27 cellular contexts compared by ENCODE assay signal in genomic region chr12:54917001-54917488, GRCh38.
"Had no signal": no experiment of that assay in that cellular context is flagged by ENCODE, and none has a peak within 500 bp of the region (broad histone marks: within the 10 kb centered on the region; RNA-seq: fewer than 3 reads in every experiment).

No MANE protein-coding gene starts in this region.

- H3K79me2 ChIP-seq: parathyroid adenoma had no signal

- H2AFZ ChIP-seq: parathyroid adenoma had no signal

- ATAC-seq: foreskin keratinocyte, gastroesophageal sphincter, heart right ventricle, natural killer cell, right lobe of liver had no signal

- H3K4me2 ChIP-seq: smooth muscle cell had no signal

- H3K4me1 ChIP-seq: esophagus muscularis mucosa, foreskin keratinocyte, gastroesophageal sphincter, heart right ventricle, parathyroid adenoma, right lobe of liver, stomach, thyroid gland had no signal

- H3K9me3 ChIP-seq: esophagus muscularis mucosa, gastroesophageal sphincter, heart right ventricle, neutrophil, right lobe of liver, stomach, thyroid gland had no signal

- H3K27ac Mint-ChIP-seq: immature natural killer cell, memory B cell, natural killer cell, progenitor cell of endocrine pancreas had no signal

- H3K4me3 ChIP-seq: coronary artery, esophagus muscularis mucosa, gastroesophageal sphincter, heart right ventricle, lung, right lobe of liver, smooth muscle cell, stomach, thyroid gland had no signal

- H3K36me3 ChIP-seq: esophagus muscularis mucosa, gastroesophageal sphincter, heart right ventricle, neutrophil, right lobe of liver, stomach, thyroid gland had no signal

- H3K36me3 Mint-ChIP-seq: memory B cell, natural killer cell had no signal

- DNase-seq: dermis blood vessel endothelial cell; effector memory CD4-positive, alpha-beta T cell; foreskin keratinocyte; heart right ventricle; hippocampal formation; immature natural killer cell; islet precursor cell; kidney glomerular epithelial cell; natural killer cell; right lobe of liver; stimulated activated CD4-positive, alpha-beta T cell treated with anti-CD3 and anti-CD28 coated beads, Interleukin-12 subunit alpha, Interleukin-12 subunit beta, amount 100 ng/mL, for 4 hours; stimulated activated CD4-positive, alpha-beta T cell treated with anti-CD3 and anti-CD28 coated beads, Interleukin-1b, Interleukin-23, amount 100 ng/mL, for 48 hours; stimulated activated CD4-positive, alpha-beta T cell treated with anti-CD3 and anti-CD28 coated beads, Interleukin-4, amount 100 ng/mL, for 1 hour; stimulated activated CD8-positive, alpha-beta memory T cell treated with anti-CD3 and anti-CD28 coated beads, Interleukin-4, amount 100 ng/mL, for 48 hours; stimulated activated naive CD4-positive, alpha-beta T cell treated with Interleukin-2 at 50 U/mL for 16 hours; stomach; thyroid gland; trophoblast cell had no signal

- H3K4me1 Mint-ChIP-seq: immature natural killer cell, memory B cell, natural killer cell had no signal

- H3K9me3 Mint-ChIP-seq: immature natural killer cell had no signal

- H3K27ac ChIP-seq: coronary artery, esophagus muscularis mucosa, foreskin keratinocyte, gastroesophageal sphincter, heart right ventricle, neutrophil, parathyroid adenoma, right lobe of liver, stomach, thyroid gland had no signal

- H3K9ac ChIP-seq: parathyroid adenoma had no signal

- H3K27me3 ChIP-seq: foreskin keratinocyte, neutrophil, right lobe of liver, stomach, thyroid gland had no signal

- H3K4me3 Mint-ChIP-seq: immature natural killer cell, memory B cell, natural killer cell had no signal
